In genomic region chr2:160270571-160271113, GRCh38 we compare ENCODE assay signal across 8 cellular contexts.
DNase-seq lines count a peak whose midpoint lies in the region; ATAC-seq, FAIRE-seq and TF ChIP-seq lines count a peak whose summit lies in the region.

No MANE protein-coding gene starts in this region.

- H3K9me3 ChIP-seq in right atrium auricular region: no peaks in the 10 kb centered on the region

- peaks cover 24% of the 10 kb centered on the region for H3K27me3 Mint-ChIP-seq in WTC11 (ENCODE audit: low read depth)

- POLR2A ChIA-PET in WTC11 (lab: Charles Lee): interaction anchor here (0.6 to 1.2 kb wide), 4 partner anchors 23 to 724 kb away, joined by 3 read pairs; no protein-coding TSS in a partner anchor

- DNase-seq in H54 (ENCODE audit: insufficient read length, low spot score) (peak; percentile 30), WTC11 (ENCODE audit: low spot score) (peak; percentile 15), right atrium auricular region (ENCODE audit: low spot score) (no peak), NCI-H1105 (lab: John Stamatoyannopoulos, UW) (no peak), islet precursor cell (no peak)

- peak; percentile 36 for FAIRE-seq in H54 (lab: Jason Lieb, UNC)

- peak overlapping the region; percentile 92 for H3K27ac Mint-ChIP-seq in WTC11

- peaks cover 36% of the 10 kb centered on the region for H3K4me1 Mint-ChIP-seq in WTC11

- H3K27me3 ChIP-seq in right atrium auricular region: no peaks in the 10 kb centered on the region

- TF ChIP-seq POLR2A in H54 (IDR thresholded peaks at IDR 0.05; ENCODE audit: low read depth, low read length): no peak

- H3K27ac ChIP-seq in right atrium auricular region (peak overlapping the region; percentile 95 to 97), skin epidermis (peak overlapping the region in 20 of 21 experiments; percentile 77 to 95 (median 88))

- H3K4me1 ChIP-seq in right atrium auricular region: peaks cover 0 to 27% of the 10 kb centered on the region in 2 donors

- TF ChIP-seq CTCF in WTC11 (IDR thresholded peaks at IDR 0.05) (no peak), right atrium auricular region (IDR thresholded peaks at IDR 0.05) (no peak)

- CTCF ChIA-PET in WTC11 (lab: Charles Lee): interaction anchor here (0.6 to 3.3 kb wide), 33 partner anchors 8 to 793 kb away, joined by 3 to 21 read pairs (median 4); no protein-coding TSS in a partner anchor

- peak; percentile 36 for ATAC-seq in WTC11
- ATAC-seq in HG03280 (IDR thresholded peaks at IDR 0.05; ENCODE audit: unreplicated experiment): no peak
- ATAC-seq in GM18511 (IDR thresholded peaks at IDR 0.05; ENCODE audit: unreplicated experiment): no peak

- H3K4me3 Mint-ChIP-seq in WTC11: peak overlapping the region; percentile 72

- H3K9me3 Mint-ChIP-seq in WTC11: no peaks in the 10 kb centered on the region

- H3K36me3 ChIP-seq in right atrium auricular region: peaks cover 26% of the 10 kb centered on the region

- H3K36me3 Mint-ChIP-seq in WTC11: peaks cover 15% of the 10 kb centered on the region

- H3K4me3 ChIP-seq in right atrium auricular region (peak overlapping the region; percentile 36 to 51), skin epidermis (peak overlapping the region; percentile 26 to 43 (median 29))

TF ChIP-seq in WTC11, 78 proteins besides CTCF, POLR2A, EP300 and RAD21:
- TF ChIP-seq PREB (CRISPR knock-in tag; IDR thresholded peaks at IDR 0.05; ENCODE audit: borderline replicate concordance): 0 out of 2 replicates have a peak, but pooled peaks have one; percentile 2
- TF ChIP-seq, protein P1, sequence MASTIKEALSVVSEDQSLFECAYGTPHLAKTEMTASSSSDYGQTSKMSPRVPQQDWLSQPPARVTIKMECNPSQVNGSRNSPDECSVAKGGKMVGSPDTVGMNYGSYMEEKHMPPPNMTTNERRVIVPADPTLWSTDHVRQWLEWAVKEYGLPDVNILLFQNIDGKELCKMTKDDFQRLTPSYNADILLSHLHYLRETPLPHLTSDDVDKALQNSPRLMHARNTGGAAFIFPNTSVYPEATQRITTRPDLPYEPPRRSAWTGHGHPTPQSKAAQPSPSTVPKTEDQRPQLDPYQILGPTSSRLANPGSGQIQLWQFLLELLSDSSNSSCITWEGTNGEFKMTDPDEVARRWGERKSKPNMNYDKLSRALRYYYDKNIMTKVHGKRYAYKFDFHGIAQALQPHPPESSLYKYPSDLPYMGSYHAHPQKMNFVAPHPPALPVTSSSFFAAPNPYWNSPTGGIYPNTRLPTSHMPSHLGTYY (CRISPR knock-in tag; IDR thresholded peaks at IDR 0.05): no peak

Comparison
In these comparisons a context has a peak if more than half of its experiments do, and no peak if none do; other contexts are left out.
1. DNase-seq: peak in H54 (single experiment) and WTC11 (single experiment); none in right atrium auricular region (single experiment), NCI-H1105 (single experiment) and islet precursor cell (single experiment).